ENCODE assay signal across 1 cellular context in the genomic region with DNA sequence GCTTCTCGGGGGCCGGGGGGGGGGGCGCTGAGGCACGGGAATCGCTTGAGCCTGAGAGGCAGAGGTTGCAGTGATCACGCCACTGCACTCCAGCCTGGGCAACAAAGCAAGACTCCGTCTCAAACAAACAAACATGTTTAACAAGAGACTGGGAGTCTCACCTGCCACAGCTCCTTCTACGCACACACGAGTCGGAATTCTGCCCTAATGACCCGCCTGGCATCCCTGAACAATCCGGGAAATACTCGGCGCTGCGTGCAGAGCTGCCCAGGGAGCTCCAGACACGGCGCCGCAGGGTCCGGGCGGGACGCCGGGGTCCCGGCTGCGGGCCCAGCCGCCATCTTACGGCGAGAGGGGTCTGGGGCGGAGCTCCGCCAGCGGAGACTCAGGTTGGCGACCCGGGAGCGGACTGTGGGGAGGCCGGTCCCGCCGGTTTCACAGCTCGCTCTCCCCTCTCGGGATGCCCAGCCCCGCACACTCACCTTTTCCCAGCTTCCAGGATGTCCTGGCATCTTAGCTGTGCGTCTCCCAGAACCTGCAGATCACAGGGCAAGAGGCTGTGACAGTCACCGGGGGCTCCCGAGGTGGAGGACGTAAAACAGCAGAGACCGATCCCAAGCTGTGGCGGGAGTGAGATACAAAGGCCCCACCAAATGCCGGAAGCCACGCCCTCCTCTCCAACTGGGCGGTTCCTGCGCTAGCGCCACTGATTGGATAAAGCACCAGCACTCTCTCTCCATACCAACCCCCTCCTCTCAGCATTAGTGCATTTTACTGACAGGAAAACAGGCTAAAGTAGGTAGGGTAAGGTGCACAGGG.
A peak's percentile ranks its signal among the peaks of the same experiment; 100 is the strongest.
TF ChIP-seq lines count a peak whose summit lies in the region.

No MANE protein-coding gene starts in this region.

TF ChIP-seq in HepG2, 621 proteins besides CTCF, POLR2A, EP300 and RAD21 (continued from another document and continues in another):
- TF ChIP-seq, protein P1, sequence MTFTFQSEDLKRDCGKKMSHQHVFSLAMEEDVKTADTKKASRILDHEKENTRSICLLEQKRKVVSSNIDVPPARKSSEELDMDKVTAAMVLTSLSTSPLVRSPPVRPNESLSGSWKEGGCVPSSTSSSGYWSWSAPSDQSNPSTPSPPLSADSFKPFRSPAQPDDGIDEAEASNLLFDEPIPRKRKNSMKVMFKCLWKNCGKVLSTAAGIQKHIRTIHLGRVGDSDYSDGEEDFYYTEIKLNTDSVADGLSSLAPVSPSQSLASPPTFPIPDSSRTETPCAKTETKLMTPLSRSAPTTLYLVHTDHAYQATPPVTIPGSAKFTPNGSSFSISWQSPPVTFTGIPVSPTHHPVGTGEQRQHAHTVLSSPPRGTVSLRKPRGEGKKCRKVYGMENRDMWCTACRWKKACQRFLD (CRISPR knock-in tag; IDR thresholded peaks at IDR 0.05; ENCODE audit: borderline replicate concordance) = 0 out of 2 replicates have a peak, but pooled peaks have one; percentile 47
- TF ChIP-seq, protein P2, sequence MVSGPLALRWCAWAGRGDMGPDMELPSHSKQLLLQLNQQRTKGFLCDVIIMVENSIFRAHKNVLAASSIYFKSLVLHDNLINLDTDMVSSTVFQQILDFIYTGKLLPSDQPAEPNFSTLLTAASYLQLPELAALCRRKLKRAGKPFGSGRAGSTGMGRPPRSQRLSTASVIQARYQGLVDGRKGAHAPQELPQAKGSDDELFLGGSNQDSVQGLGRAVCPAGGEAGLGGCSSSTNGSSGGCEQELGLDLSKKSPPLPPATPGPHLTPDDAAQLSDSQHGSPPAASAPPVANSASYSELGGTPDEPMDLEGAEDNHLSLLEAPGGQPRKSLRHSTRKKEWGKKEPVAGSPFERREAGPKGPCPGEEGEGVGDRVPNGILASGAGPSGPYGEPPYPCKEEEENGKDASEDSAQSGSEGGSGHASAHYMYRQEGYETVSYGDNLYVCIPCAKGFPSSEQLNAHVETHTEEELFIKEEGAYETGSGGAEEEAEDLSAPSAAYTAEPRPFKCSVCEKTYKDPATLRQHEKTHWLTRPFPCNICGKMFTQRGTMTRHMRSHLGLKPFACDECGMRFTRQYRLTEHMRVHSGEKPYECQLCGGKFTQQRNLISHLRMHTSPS (CRISPR knock-in tag; IDR thresholded peaks at IDR 0.05; ENCODE audit: low read depth) = no peak
- TF ChIP-seq SIX4 (CRISPR knock-in tag; IDR thresholded peaks at IDR 0.05) (no peak), AKAP8 (CRISPR knock-in tag; IDR thresholded peaks at IDR 0.05) (no peak), BRD4 (CRISPR knock-in tag; IDR thresholded peaks at IDR 0.05) (peak; percentile 53; the same call in 1 of the 2 replicates), ATF1 (CRISPR knock-in tag; IDR thresholded peaks at IDR 0.05) (no peak), AGO1 (IDR thresholded peaks at IDR 0.05; ENCODE audit: low read depth, low read length, poor library complexity, severe bottlenecking) (no peak), DNMT3B (CRISPR knock-in tag; conservative IDR thresholded peaks at IDR 0.05) (no peak; the same call in 1 of the 2 replicates), MLLT10 (CRISPR knock-in tag; IDR thresholded peaks at IDR 0.05) (no peak), ZBTB38 (CRISPR knock-in tag; IDR thresholded peaks at IDR 0.05) (0 out of 2 replicates have a peak, but pooled peaks have one; percentile 22), ZNF605 (CRISPR knock-in tag; IDR thresholded peaks at IDR 0.05) (peak; percentile 2; the same call in 1 of the 2 replicates), ZNF772 (CRISPR knock-in tag; IDR thresholded peaks at IDR 0.05) (0 out of 2 replicates have a peak, but pooled peaks have one; percentile 33), TSC22D2 (CRISPR knock-in tag; IDR thresholded peaks at IDR 0.05; ENCODE audit: borderline replicate concordance) (no peak), ZNF549 (CRISPR knock-in tag; IDR thresholded peaks at IDR 0.05) (no peak), RELA (CRISPR knock-in tag; IDR thresholded peaks at IDR 0.05) (no peak), MED13 (CRISPR knock-in tag; IDR thresholded peaks at IDR 0.05) (no peak), SALL2 (CRISPR knock-in tag; IDR thresholded peaks at IDR 0.05) (no peak), MXI1 (IDR thresholded peaks at IDR 0.05; ENCODE audit: borderline replicate concordance, low read depth, low read length) (no peak; the same call in 2 of the 3 replicates), HNRNPK (IDR thresholded peaks at IDR 0.05; ENCODE audit: low read depth, low read length, poor library complexity, severe bottlenecking) (no peak), HNRNPLL (IDR thresholded peaks at IDR 0.05; ENCODE audit: low read depth, low read length, poor library complexity, severe bottlenecking) (peak; percentile 53), SP4 (CRISPR knock-in tag; IDR thresholded peaks at IDR 0.05) (peak; percentile 71), ZFP82 (CRISPR knock-in tag; IDR thresholded peaks at IDR 0.05; ENCODE audit: borderline replicate concordance) (no peak), ZSCAN12 (CRISPR knock-in tag; IDR thresholded peaks at IDR 0.05) (no peak)
- TF ChIP-seq, protein P3, sequence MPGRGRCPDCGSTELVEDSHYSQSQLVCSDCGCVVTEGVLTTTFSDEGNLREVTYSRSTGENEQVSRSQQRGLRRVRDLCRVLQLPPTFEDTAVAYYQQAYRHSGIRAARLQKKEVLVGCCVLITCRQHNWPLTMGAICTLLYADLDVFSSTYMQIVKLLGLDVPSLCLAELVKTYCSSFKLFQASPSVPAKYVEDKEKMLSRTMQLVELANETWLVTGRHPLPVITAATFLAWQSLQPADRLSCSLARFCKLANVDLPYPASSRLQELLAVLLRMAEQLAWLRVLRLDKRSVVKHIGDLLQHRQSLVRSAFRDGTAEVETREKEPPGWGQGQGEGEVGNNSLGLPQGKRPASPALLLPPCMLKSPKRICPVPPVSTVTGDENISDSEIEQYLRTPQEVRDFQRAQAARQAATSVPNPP (CRISPR knock-in tag; IDR thresholded peaks at IDR 0.05) = no peak
- TF ChIP-seq, protein P4, sequence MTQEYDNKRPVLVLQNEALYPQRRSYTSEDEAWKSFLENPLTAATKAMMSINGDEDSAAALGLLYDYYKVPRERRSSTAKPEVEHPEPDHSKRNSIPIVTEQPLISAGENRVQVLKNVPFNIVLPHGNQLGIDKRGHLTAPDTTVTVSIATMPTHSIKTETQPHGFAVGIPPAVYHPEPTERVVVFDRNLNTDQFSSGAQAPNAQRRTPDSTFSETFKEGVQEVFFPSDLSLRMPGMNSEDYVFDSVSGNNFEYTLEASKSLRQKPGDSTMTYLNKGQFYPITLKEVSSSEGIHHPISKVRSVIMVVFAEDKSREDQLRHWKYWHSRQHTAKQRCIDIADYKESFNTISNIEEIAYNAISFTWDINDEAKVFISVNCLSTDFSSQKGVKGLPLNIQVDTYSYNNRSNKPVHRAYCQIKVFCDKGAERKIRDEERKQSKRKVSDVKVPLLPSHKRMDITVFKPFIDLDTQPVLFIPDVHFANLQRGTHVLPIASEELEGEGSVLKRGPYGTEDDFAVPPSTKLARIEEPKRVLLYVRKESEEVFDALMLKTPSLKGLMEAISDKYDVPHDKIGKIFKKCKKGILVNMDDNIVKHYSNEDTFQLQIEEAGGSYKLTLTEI (CRISPR knock-in tag; conservative IDR thresholded peaks at IDR 0.05) = no peak
- TF ChIP-seq, protein P5, sequence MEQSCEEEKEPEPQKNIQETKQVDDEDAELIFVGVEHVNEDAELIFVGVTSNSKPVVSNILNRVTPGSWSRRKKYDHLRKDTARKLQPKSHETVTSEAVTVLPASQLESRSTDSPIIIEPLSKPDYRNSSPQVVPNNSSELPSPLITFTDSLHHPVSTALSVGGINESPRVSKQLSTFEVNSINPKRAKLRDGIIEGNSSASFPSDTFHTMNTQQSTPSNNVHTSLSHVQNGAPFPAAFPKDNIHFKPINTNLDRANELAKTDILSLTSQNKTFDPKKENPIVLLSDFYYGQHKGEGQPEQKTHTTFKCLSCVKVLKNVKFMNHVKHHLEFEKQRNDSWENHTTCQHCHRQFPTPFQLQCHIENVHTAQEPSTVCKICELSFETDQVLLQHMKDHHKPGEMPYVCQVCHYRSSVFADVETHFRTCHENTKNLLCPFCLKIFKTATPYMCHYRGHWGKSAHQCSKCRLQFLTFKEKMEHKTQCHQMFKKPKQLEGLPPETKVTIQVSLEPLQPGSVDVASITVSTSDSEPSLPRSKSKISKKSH (CRISPR knock-in tag; IDR thresholded peaks at IDR 0.05; ENCODE audit: borderline replicate concordance) = peak; percentile 37; the same call in 1 of the 2 replicates
- TF ChIP-seq, protein P6, sequence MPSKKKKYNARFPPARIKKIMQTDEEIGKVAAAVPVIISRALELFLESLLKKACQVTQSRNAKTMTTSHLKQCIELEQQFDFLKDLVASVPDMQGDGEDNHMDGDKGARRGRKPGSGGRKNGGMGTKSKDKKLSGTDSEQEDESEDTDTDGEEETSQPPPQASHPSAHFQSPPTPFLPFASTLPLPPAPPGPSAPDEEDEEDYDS (CRISPR knock-in tag; IDR thresholded peaks at IDR 0.05) = peak; percentile 69
- TF ChIP-seq, protein P7, sequence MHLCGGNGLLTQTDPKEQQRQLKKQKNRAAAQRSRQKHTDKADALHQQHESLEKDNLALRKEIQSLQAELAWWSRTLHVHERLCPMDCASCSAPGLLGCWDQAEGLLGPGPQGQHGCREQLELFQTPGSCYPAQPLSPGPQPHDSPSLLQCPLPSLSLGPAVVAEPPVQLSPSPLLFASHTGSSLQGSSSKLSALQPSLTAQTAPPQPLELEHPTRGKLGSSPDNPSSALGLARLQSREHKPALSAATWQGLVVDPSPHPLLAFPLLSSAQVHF (CRISPR knock-in tag; IDR thresholded peaks at IDR 0.05) = no peak
- TF ChIP-seq, protein P8, sequence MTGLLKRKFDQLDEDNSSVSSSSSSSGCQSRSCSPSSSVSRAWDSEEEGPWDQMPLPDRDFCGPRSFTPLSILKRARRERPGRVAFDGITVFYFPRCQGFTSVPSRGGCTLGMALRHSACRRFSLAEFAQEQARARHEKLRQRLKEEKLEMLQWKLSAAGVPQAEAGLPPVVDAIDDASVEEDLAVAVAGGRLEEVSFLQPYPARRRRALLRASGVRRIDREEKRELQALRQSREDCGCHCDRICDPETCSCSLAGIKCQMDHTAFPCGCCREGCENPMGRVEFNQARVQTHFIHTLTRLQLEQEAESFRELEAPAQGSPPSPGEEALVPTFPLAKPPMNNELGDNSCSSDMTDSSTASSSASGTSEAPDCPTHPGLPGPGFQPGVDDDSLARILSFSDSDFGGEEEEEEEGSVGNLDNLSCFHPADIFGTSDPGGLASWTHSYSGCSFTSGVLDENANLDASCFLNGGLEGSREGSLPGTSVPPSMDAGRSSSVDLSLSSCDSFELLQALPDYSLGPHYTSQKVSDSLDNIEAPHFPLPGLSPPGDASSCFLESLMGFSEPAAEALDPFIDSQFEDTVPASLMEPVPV (CRISPR knock-in tag; IDR thresholded peaks at IDR 0.05) = no peak; the same call in 1 of the 2 replicates
- TF ChIP-seq, protein P9, sequence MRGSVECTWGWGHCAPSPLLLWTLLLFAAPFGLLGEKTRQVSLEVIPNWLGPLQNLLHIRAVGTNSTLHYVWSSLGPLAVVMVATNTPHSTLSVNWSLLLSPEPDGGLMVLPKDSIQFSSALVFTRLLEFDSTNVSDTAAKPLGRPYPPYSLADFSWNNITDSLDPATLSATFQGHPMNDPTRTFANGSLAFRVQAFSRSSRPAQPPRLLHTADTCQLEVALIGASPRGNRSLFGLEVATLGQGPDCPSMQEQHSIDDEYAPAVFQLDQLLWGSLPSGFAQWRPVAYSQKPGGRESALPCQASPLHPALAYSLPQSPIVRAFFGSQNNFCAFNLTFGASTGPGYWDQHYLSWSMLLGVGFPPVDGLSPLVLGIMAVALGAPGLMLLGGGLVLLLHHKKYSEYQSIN (CRISPR knock-in tag; IDR thresholded peaks at IDR 0.05; ENCODE audit: borderline replicate concordance) = no peak
- TF ChIP-seq, protein P10, sequence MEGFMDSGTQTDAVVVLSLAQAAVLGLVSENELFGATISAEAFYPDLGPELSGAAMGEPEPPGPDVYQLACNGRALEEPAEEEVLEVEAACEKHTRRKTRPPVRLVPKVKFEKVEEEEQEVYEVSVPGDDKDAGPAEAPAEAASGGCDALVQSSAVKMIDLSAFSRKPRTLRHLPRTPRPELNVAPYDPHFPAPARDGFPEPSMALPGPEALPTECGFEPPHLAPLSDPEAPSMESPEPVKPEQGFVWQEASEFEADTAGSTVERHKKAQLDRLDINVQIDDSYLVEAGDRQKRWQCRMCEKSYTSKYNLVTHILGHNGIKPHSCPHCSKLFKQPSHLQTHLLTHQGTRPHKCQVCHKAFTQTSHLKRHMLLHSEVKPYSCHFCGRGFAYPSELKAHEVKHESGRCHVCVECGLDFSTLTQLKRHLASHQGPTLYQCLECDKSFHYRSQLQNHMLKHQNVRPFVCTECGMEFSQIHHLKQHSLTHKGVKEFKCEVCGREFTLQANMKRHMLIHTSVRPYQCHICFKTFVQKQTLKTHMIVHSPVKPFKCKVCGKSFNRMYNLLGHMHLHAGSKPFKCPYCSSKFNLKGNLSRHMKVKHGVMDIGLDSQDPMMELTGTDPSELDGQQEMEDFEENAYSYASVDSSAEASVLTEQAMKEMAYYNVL (CRISPR knock-in tag; IDR thresholded peaks at IDR 0.05; ENCODE audit: borderline replicate concordance) = no peak
- TF ChIP-seq, protein P11, sequence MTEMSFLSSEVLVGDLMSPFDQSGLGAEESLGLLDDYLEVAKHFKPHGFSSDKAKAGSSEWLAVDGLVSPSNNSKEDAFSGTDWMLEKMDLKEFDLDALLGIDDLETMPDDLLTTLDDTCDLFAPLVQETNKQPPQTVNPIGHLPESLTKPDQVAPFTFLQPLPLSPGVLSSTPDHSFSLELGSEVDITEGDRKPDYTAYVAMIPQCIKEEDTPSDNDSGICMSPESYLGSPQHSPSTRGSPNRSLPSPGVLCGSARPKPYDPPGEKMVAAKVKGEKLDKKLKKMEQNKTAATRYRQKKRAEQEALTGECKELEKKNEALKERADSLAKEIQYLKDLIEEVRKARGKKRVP (CRISPR knock-in tag; IDR thresholded peaks at IDR 0.05) = no peak
- TF ChIP-seq, protein P12, sequence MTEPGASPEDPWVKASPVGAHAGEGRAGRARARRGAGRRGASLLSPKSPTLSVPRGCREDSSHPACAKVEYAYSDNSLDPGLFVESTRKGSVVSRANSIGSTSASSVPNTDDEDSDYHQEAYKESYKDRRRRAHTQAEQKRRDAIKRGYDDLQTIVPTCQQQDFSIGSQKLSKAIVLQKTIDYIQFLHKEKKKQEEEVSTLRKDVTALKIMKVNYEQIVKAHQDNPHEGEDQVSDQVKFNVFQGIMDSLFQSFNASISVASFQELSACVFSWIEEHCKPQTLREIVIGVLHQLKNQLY (CRISPR knock-in tag; IDR thresholded peaks at IDR 0.05) = no peak
- TF ChIP-seq, protein P13, sequence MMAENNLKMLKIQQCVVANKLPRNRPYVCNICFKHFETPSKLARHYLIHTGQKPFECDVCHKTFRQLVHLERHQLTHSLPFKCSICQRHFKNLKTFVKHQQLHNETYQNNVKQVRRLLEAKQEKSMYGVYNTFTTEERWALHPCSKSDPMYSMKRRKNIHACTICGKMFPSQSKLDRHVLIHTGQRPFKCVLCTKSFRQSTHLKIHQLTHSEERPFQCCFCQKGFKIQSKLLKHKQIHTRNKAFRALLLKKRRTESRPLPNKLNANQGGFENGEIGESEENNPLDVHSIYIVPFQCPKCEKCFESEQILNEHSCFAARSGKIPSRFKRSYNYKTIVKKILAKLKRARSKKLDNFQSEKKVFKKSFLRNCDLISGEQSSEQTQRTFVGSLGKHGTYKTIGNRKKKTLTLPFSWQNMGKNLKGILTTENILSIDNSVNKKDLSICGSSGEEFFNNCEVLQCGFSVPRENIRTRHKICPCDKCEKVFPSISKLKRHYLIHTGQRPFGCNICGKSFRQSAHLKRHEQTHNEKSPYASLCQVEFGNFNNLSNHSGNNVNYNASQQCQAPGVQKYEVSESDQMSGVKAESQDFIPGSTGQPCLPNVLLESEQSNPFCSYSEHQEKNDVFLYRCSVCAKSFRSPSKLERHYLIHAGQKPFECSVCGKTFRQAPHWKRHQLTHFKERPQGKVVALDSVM (CRISPR knock-in tag; IDR thresholded peaks at IDR 0.05) = peak; percentile 75
